1 cellular context compared by ENCODE assay signal in the genomic region with DNA sequence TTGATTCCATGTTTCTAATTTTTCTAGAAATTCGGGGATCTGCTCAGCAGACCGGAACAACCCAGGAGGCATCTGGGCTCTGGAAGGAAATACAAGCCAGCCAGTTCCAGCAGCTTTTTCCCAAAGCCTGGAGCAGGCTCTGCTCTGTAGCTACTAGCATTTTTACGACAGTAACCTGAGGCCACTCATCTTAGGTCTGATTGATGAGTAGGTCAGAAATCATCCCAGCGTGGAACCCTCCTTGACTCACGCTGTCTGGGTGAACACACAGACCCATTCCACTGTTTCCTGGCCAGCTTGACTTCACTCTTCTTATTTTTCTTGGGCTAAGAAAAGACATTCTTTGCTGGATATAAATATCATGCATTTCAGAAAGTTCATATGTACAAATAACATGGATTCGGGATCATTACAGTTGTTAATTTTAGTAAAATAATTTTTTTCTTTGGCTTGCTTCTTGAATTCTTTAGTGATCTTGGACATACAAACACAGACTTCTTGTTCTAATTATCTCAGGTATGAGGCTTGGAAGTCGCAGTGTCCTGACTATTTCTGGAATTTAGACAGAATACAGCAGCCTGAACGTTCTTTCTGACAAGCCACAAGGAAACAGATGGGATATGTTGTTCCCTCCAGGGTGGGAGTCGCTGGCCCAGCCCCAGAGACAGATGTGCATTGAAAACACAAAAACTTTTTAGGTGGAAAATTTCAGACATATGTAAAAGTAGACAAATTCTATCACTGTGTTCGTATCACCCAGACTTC.
TF ChIP-seq lines count a peak whose summit lies in the region.

No MANE protein-coding gene starts in this region.

TF ChIP-seq in HEK293, 187 proteins besides CTCF, POLR2A, EP300 and RAD21 (continued from another document):
- TF ChIP-seq, protein P1, sequence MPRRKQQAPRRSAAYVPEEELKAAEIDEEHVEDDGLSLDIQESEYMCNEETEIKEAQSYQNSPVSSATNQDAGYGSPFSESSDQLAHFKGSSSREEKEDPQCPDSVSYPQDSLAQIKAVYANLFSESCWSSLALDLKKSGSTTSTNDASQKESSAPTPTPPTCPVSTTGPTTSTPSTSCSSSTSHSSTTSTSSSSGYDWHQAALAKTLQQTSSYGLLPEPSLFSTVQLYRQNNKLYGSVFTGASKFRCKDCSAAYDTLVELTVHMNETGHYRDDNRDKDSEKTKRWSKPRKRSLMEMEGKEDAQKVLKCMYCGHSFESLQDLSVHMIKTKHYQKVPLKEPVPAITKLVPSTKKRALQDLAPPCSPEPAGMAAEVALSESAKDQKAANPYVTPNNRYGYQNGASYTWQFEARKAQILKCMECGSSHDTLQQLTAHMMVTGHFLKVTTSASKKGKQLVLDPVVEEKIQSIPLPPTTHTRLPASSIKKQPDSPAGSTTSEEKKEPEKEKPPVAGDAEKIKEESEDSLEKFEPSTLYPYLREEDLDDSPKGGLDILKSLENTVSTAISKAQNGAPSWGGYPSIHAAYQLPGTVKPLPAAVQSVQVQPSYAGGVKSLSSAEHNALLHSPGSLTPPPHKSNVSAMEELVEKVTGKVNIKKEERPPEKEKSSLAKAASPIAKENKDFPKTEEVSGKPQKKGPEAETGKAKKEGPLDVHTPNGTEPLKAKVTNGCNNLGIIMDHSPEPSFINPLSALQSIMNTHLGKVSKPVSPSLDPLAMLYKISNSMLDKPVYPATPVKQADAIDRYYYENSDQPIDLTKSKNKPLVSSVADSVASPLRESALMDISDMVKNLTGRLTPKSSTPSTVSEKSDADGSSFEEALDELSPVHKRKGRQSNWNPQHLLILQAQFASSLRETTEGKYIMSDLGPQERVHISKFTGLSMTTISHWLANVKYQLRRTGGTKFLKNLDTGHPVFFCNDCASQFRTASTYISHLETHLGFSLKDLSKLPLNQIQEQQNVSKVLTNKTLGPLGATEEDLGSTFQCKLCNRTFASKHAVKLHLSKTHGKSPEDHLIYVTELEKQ (tag by site-specific recombination; IDR thresholded peaks at IDR 0.05; ENCODE audit: borderline replicate concordance), result peak; percentile 85; the same call in 1 of the 2 replicates
- no peak for TF ChIP-seq ZFP37 (tag by site-specific recombination; IDR thresholded peaks at IDR 0.05)
- 0 out of 2 replicates have a peak, but pooled peaks have one; percentile 15 for TF ChIP-seq ZNF10 (tag by site-specific recombination; IDR thresholded peaks at IDR 0.05)
- peak; percentile 75 for TF ChIP-seq OSR2 (tag by site-specific recombination; IDR thresholded peaks at IDR 0.05)
- TF ChIP-seq, protein P2, sequence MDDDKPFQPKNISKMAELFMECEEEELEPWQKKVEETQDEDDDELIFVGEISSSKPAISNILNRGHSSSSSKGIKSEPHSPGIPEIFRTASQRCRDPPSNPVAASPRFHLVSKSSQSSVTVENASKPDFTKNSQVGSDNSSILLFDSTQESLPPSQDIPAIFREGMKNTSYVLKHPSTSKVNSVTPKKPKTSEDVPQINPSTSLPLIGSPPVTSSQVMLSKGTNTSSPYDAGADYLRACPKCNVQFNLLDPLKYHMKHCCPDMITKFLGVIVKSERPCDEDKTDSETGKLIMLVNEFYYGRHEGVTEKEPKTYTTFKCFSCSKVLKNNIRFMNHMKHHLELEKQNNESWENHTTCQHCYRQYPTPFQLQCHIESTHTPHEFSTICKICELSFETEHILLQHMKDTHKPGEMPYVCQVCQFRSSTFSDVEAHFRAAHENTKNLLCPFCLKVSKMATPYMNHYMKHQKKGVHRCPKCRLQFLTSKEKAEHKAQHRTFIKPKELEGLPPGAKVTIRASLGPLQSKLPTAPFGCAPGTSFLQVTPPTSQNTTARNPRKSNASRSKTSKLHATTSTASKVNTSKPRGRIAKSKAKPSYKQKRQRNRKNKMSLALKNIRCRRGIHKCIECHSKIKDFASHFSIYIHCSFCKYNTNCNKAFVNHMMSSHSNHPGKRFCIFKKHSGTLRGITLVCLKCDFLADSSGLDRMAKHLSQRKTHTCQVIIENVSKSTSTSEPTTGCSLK (tag by site-specific recombination; IDR thresholded peaks at IDR 0.05), result no peak
- TF ChIP-seq SP7 (tag by site-specific recombination; IDR thresholded peaks at IDR 0.05), result peak; percentile 29; the same call in 1 of the 2 replicates
- TF ChIP-seq ZNF48 (tag by site-specific recombination; IDR thresholded peaks at IDR 0.05), result no peak
- peak; percentile 71; the same call in 1 of the 2 replicates for TF ChIP-seq IKZF3 (tag by site-specific recombination; IDR thresholded peaks at IDR 0.05)
- TF ChIP-seq GLIS1 (tag by site-specific recombination; IDR thresholded peaks at IDR 0.05), result peak; percentile 34; the same call in 1 of the 2 replicates
- TF ChIP-seq ZBTB17 (tag by site-specific recombination; IDR thresholded peaks at IDR 0.05), result 0 out of 2 replicates have a peak, but pooled peaks have one; percentile 25
- TF ChIP-seq ZNF629 (tag by site-specific recombination; IDR thresholded peaks at IDR 0.05), result peak; percentile 40; the same call in 1 of the 2 replicates
- TF ChIP-seq ZNF544 (tag by site-specific recombination; IDR thresholded peaks at IDR 0.05), result no peak
- TF ChIP-seq ZNF561 (tag by site-specific recombination; IDR thresholded peaks at IDR 0.05; ENCODE audit: borderline replicate concordance), result 0 out of 2 replicates have a peak, but pooled peaks have one; percentile 54
- peak; percentile 49; the same call in 1 of the 2 replicates for TF ChIP-seq WT1 (tag by site-specific recombination; IDR thresholded peaks at IDR 0.05)
